9 cellular contexts compared by ENCODE assay signal in genomic region chr18:51762373-51762772, GRCh38.
"Had no signal": no experiment of that assay in that cellular context is flagged by ENCODE, and none has a peak within 500 bp of the region (broad histone marks: within the 10 kb centered on the region; RNA-seq: fewer than 3 reads in every experiment).

No MANE protein-coding gene starts in this region.

- H3K9me3 ChIP-seq: HAP-1 had no signal

- H2AFZ ChIP-seq: GM23248 had no signal

- DNase-seq: GM23248, GOT3, H7, HFFc6, IMR-90, KG1 had no signal

- H3K9ac ChIP-seq: GM23248 had no signal

- H3K27ac ChIP-seq: GM23248 had no signal

- H3K4me3 ChIP-seq: GM23248, HAP-1, K562 had no signal

- H3K4me1 ChIP-seq: HAP-1 had no signal

- H3K36me3 ChIP-seq: HAP-1 had no signal

- ATAC-seq: HCT116, K562 had no signal
